In genomic region chr14:50560929-50561280, GRCh38 we compare ENCODE assay signal across 8 cellular contexts. TPM values are rescaled to one million over a fixed set of nuclear protein-coding genes. Genes with fewer than 3 reads are reported as not detected.
A peak's percentile ranks its signal among the peaks of the same experiment; 100 is the strongest.
DNase-seq lines count a peak whose midpoint lies in the region; ATAC-seq and TF ChIP-seq lines count a peak whose summit lies in the region.

No MANE protein-coding gene starts in this region.

- TF ChIP-seq POLR2A in GM18505 (IDR thresholded peaks at IDR 0.05; ENCODE audit: borderline replicate concordance, extremely low read depth, insufficient read depth, insufficient read length), result no peak

- peaks cover 2% of the 10 kb centered on the region for H3K27me3 Mint-ChIP-seq in chondrocyte (ENCODE audit: low read depth)

- DNase-seq in NCI-H2029 treated with DMSO at 0.1 percent for 48 hours (lab: John Stamatoyannopoulos, UW) (peak; percentile 63), chondrocyte (ENCODE audit: low spot score) (no peak), kidney tubule cell (ENCODE audit: low spot score) (peak; percentile 31)
- DNase-seq in activated CD4-positive, CD25-positive, alpha-beta regulatory T cell treated with anti-CD3 and anti-CD28 coated beads, Interleukin-2, amount 50 U/mL, for 16 hours (ENCODE audit: low read depth, low spot score), result peak; percentile 5
- DNase-seq in stimulated activated CD4-positive, alpha-beta T cell treated with anti-CD3 and anti-CD28 coated beads, Interleukin-12 subunit alpha, Interleukin-12 subunit beta, amount 100 ng/mL, for 48 hours (ENCODE audit: low read depth in 2 of 3, low spot score in 1 of 3), result peak; percentile 12 to 49 (median 26)

- H3K9me3 Mint-ChIP-seq in chondrocyte (ENCODE audit: low read depth), result no peaks in the 10 kb centered on the region

- H3K36me3 Mint-ChIP-seq in chondrocyte (ENCODE audit: low read depth), result no peaks in the 10 kb centered on the region

- peaks cover 20% of the 10 kb centered on the region for H3K4me1 Mint-ChIP-seq in chondrocyte (ENCODE audit: low read depth)

- peak overlapping the region; percentile 91 for H3K27ac Mint-ChIP-seq in chondrocyte (ENCODE audit: unreplicated experiment)

- H3K4me3 Mint-ChIP-seq in chondrocyte (ENCODE audit: unreplicated experiment), result peak overlapping the region; percentile 94

- ATAC-seq in GM18505 (IDR thresholded peaks at IDR 0.05; ENCODE audit: unreplicated experiment) (peak; percentile 26), HG02981 (IDR thresholded peaks at IDR 0.05; ENCODE audit: unreplicated experiment) (no peak), HG03108 (IDR thresholded peaks at IDR 0.05; ENCODE audit: unreplicated experiment) (no peak)

- no peak for TF ChIP-seq CTCF in chondrocyte (IDR thresholded peaks at IDR 0.05)

RNA-seq across cellular contexts. Expression of gene ATL1, which starts 1.0 kb away (rescaled TPM):
- total RNA-seq in chondrocyte, result 19.0 to 19.4 TPM (median 19.4 TPM) in 3 replicates

RNA-seq across cellular contexts. Expression of gene MAP4K5, which starts 28.5 kb away (rescaled TPM):
- total RNA-seq in chondrocyte, result 103 to 112 TPM (median 105 TPM) in 3 replicates
